8 cellular contexts compared by ENCODE assay signal in the genomic region with DNA sequence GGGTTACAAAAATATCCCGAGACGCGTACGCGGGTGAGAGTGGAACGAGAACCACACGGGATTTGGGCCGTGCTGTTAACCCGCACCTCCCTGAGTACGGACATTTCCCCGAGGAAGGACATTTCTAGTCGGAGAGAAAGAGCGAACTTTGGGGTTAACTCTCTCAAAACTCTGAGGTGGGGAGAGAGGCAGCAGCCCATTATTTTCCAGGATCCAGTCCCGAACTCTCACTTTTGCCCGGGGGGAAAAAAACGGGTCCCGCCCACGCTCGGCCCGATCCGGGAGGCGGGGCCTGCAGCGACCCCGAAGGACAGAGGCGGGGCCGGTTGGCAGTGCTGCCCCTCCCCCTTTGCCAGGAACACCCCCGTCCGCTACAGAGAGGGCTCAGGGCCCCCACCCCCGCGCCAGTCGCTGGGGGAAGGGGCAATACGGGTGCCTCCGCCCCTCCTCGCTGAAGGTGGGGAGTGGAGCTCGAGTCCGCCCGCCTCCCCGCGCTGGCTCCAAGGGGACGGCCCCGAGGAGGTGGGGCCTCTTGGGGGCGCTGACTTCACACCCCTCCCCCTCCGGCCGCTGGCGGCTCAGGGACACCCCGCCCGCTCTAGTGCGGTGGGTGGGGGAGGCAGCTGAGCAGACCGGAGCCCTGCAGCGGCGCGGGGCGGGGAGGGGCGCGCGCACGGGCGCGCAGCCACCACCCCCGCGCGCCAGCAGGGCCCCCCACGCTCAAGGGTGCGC. TPM values are rescaled to one million over a fixed set of nuclear protein-coding genes. Genes with fewer than 3 reads are reported as not detected.
A peak's percentile ranks its signal among the peaks of the same experiment; 100 is the strongest.
DNase-seq lines count a peak whose midpoint lies in the region; ATAC-seq and TF ChIP-seq lines count a peak whose summit lies in the region.

No MANE protein-coding gene starts in this region.

- H3K9me3 Mint-ChIP-seq in CD4-positive, alpha-beta memory T cell: peaks cover 0 to 2% (median 0%) of the 10 kb centered on the region in 8 donors
- H3K9me3 Mint-ChIP-seq in activated CD4-positive, alpha-beta memory T cell treated with anti-CD3 and anti-CD28 coated beads for 36 hours: no peaks in the 10 kb centered on the region

- H3K4me3 ChIP-seq in CD4-positive, alpha-beta memory T cell (ENCODE audit: low read length in 2 of 2): peak overlapping the region; percentile 83 to 91
- H3K4me3 ChIP-seq in HL-60 (replicated peaks; ENCODE audit: insufficient read depth, low read length) (peak overlapping the region; percentile 87), dorsolateral prefrontal cortex (peak overlapping the region; percentile 54 to 98 (median 85)), lower leg skin (ENCODE audit: low read depth, poor library complexity, severe bottlenecking) (peak overlapping the region; percentile 88)

- H3K27me3 Mint-ChIP-seq in CD4-positive, alpha-beta memory T cell: peaks cover 0 to 2% of the 10 kb centered on the region in 2 donors
- H3K27me3 Mint-ChIP-seq in activated CD4-positive, alpha-beta memory T cell treated with anti-CD3 and anti-CD28 coated beads for 36 hours: peaks cover 1% of the 10 kb centered on the region

- 0 to 1% methylated on average over 26 to 32 of the region's 64 CpGs for WGBS in lower leg skin, 2 donors

- no peaks in the 10 kb centered on the region for H3K9me3 ChIP-seq in CD4-positive, alpha-beta memory T cell (ENCODE audit: control insufficient read depth in 1 of 2, low read length in 2 of 2)

- no peaks in the 10 kb centered on the region for H3K27me3 ChIP-seq in CD4-positive, alpha-beta memory T cell (ENCODE audit: insufficient read depth, low read length)
- H3K27me3 ChIP-seq in HL-60 (ENCODE audit: insufficient read depth, poor library complexity, severe bottlenecking) (no peaks in the 10 kb centered on the region), dorsolateral prefrontal cortex (no peaks in the 10 kb centered on the region)

- peaks cover 35% of the 10 kb centered on the region for H3K4me1 ChIP-seq in CD4-positive, alpha-beta memory T cell (ENCODE audit: insufficient read depth, low read length)

- H3K36me3 Mint-ChIP-seq in CD4-positive, alpha-beta memory T cell: peaks cover 0 to 12% of the 10 kb centered on the region in 2 donors
- H3K36me3 Mint-ChIP-seq in activated CD4-positive, alpha-beta memory T cell treated with anti-CD3 and anti-CD28 coated beads for 36 hours: peaks cover 23% of the 10 kb centered on the region

- POLR2A ChIA-PET in CD4-positive, alpha-beta memory T cell (lab: Charles Lee; ENCODE audit: partially characterized antibody): interaction anchor here (0.7 to 3.8 kb wide), 26 partner anchors 10 to 817 kb away, joined by 3 to 129 read pairs (median 4); partner anchors contain the start of genes DSTYK, ELK4, IKBKE and PM20D1
- POLR2A ChIA-PET in activated CD4-positive, alpha-beta memory T cell treated with anti-CD3 and anti-CD28 coated beads for 36 hours (lab: Charles Lee): interaction anchor here (0.8 to 2.2 kb wide), 10 partner anchors 15 to 118 kb away, joined by 3 to 25 read pairs (median 6); partner anchors contain the start of genes ELK4, RAB29 and SLC45A3

- peak in 1 of 2 donors; percentile 88 for TF ChIP-seq POLR2A in lower leg skin (IDR thresholded peaks at IDR 0.05)

- peak overlapping the region; percentile 93 to 100 (median 98) for H3K27ac Mint-ChIP-seq in CD4-positive, alpha-beta memory T cell
- H3K27ac Mint-ChIP-seq in activated CD4-positive, alpha-beta memory T cell treated with anti-CD3 and anti-CD28 coated beads for 36 hours: peak overlapping the region; percentile 99

- H3K27ac ChIP-seq in CD4-positive, alpha-beta memory T cell (ENCODE audit: low read depth, low read length): peak overlapping the region; percentile 87
- H3K27ac ChIP-seq in HL-60 (replicated peaks) (peak overlapping the region; percentile 98), dorsolateral prefrontal cortex (peak overlapping the region; percentile 72 to 99 (median 97))

- intact Hi-C loops in CD4-positive, alpha-beta memory T cell (cut with micrococcal nuclease): loop anchor here (1.0 to 5.0 kb wide), 4 partner anchors 14 to 118 kb away; partner anchors contain the start of gene SLC41A1
- intact Hi-C loops in activated CD4-positive, alpha-beta memory T cell treated with anti-CD3 and anti-CD28 coated beads for 36 hours (cut with micrococcal nuclease): loop anchor here (2.0 to 5.0 kb wide), 3 partner anchors 30 to 462 kb away; no protein-coding TSS in a partner anchor
- intact Hi-C loops in dorsolateral prefrontal cortex (cut with DNase I): loop anchor here (2.0 to 5.0 kb wide), 2 partner anchors 37 to 64 kb away; partner anchors contain the start of gene SLC41A1 (in 1 of the 2)
- intact Hi-C loops in lower leg skin (cut with DNase I; ENCODE audit: low total_unique reads): no loop called here

- CTCF ChIA-PET in CD4-positive, alpha-beta memory T cell (lab: Charles Lee; ENCODE audit: partially characterized antibody): interaction anchor here (0.8 to 2.0 kb wide), 5 partner anchors 9 to 43 kb away, joined by 3 to 11 read pairs (median 4); partner anchors contain the start of gene RAB29
- CTCF ChIA-PET in activated CD4-positive, alpha-beta memory T cell treated with anti-CD3 and anti-CD28 coated beads for 36 hours (lab: Charles Lee): interaction anchor here (0.6 to 2.1 kb wide), 5 partner anchors 11 to 157 kb away, joined by 3 to 10 read pairs (median 4); no protein-coding TSS in a partner anchor

- peak; percentile 75 for ATAC-seq in GM19463 (IDR thresholded peaks at IDR 0.05; ENCODE audit: unreplicated experiment)

- H3K36me3 ChIP-seq in CD4-positive, alpha-beta memory T cell (ENCODE audit: insufficient read depth, low read length): no peaks in the 10 kb centered on the region

- H3K4me1 Mint-ChIP-seq in CD4-positive, alpha-beta memory T cell: peaks cover 25 to 65% (median 40%) of the 10 kb centered on the region in 4 donors
- peaks cover 37% of the 10 kb centered on the region for H3K4me1 Mint-ChIP-seq in activated CD4-positive, alpha-beta memory T cell treated with anti-CD3 and anti-CD28 coated beads for 36 hours (ENCODE audit: low read depth)

- no peak for TF ChIP-seq CTCF in HL-60 (IDR thresholded peaks at IDR 0.05; ENCODE audit: insufficient read depth, low read length)
- peak in 49 of 56 donors; percentile 7 to 58 (median 34) for TF ChIP-seq CTCF in dorsolateral prefrontal cortex (IDR thresholded peaks at IDR 0.05 in 54 of 56, conservative IDR thresholded peaks at IDR 0.05 in 2 of 56; ENCODE audit: low read depth in 1 of 56, partially characterized antibody in 56 of 56)
- TF ChIP-seq CTCF in lower leg skin (IDR thresholded peaks at IDR 0.05): no peak

- H3K4me3 Mint-ChIP-seq in CD4-positive, alpha-beta memory T cell: peak overlapping the region; percentile 95 to 99 (median 97)
- peak overlapping the region; percentile 93 for H3K4me3 Mint-ChIP-seq in activated CD4-positive, alpha-beta memory T cell treated with anti-CD3 and anti-CD28 coated beads for 36 hours

- DNase-seq in CD4-positive, alpha-beta memory T cell: peak; percentile 95 to 97 (median 96)
- peak; percentile 87 to 92 for DNase-seq in HL-60 (ENCODE audit: low read depth in 1 of 2, low spot score in 1 of 2)
- DNase-seq in NCI-H82 treated with DMSO at 0.1 percent for 48 hours (lab: John Stamatoyannopoulos, UW; ENCODE audit: unreplicated experiment): peak; percentile 86
- DNase-seq in activated CD4-positive, alpha-beta memory T cell treated with anti-CD3 and anti-CD28 coated beads for 36 hours: peak; percentile 98
- DNase-seq in dorsolateral prefrontal cortex: peak; percentile 75 to 96 (median 89)
- peak; percentile 89 to 98 for DNase-seq in lower leg skin (ENCODE audit: low spot score in 2 of 2)
- peak; percentile 95 for DNase-seq in stimulated activated CD4-positive, alpha-beta T cell treated with anti-CD3 and anti-CD28 coated beads, Interleukin-4, amount 100 ng/mL, for 24 hours

RNA-seq across cellular contexts. Expression of gene NUCKS1, which starts 0.7 kb away (rescaled TPM):
- total RNA-seq in CD4-positive, alpha-beta memory T cell: 100 to 1,000 TPM; 111 to 117 TPM
- polyA plus RNA-seq in CD4-positive, alpha-beta memory T cell: 10 to 100 TPM in 1 of 2 donors, 1 to 10 TPM in 1; 9.0 to 13.3 TPM
- total RNA-seq in activated CD4-positive, alpha-beta memory T cell treated with anti-CD3 and anti-CD28 coated beads for 36 hours: 100 to 1,000 TPM; 149 to 202 TPM
- 100 to 1,000 TPM; 124 to 316 (median 225) TPM for total RNA-seq in dorsolateral prefrontal cortex
- total RNA-seq in lower leg skin: 100 to 1,000 TPM in 1 of 4 donors, 10 to 100 TPM in 3; 49.5 to 143 (median 66.0) TPM

RNA-seq across cellular contexts. Expression of gene RAB29, which starts 26.0 kb away (rescaled TPM):
- 10 to 100 TPM; 59.7 to 62.0 TPM for total RNA-seq in CD4-positive, alpha-beta memory T cell
- 100 to 1,000 TPM in 1 of 2 donors, 10 to 100 TPM in 1; 96.6 to 102 TPM for polyA plus RNA-seq in CD4-positive, alpha-beta memory T cell
- total RNA-seq in activated CD4-positive, alpha-beta memory T cell treated with anti-CD3 and anti-CD28 coated beads for 36 hours: 10 to 100 TPM; 31.5 to 31.6 TPM
- 10 to 100 TPM; 12.4 to 41.9 (median 21.6) TPM for total RNA-seq in dorsolateral prefrontal cortex
- 10 to 100 TPM in 2 of 4 donors, 1 to 10 TPM in 2; 5.3 to 11.5 (median 9.8) TPM for total RNA-seq in lower leg skin

Comparison
In these comparisons a context has a peak if more than half of its experiments do, and no peak if none do; other contexts are left out.
1. Peak in every context shown above with its lines: DNase-seq, ATAC-seq, H3K4me3 ChIP-seq and H3K27ac ChIP-seq.
2. CTCF ChIP-seq: peak in dorsolateral prefrontal cortex (49 of 56); none in HL-60 (single experiment) and lower leg skin (0 of 3).